8 cellular contexts compared by ENCODE assay signal in the genomic region with DNA sequence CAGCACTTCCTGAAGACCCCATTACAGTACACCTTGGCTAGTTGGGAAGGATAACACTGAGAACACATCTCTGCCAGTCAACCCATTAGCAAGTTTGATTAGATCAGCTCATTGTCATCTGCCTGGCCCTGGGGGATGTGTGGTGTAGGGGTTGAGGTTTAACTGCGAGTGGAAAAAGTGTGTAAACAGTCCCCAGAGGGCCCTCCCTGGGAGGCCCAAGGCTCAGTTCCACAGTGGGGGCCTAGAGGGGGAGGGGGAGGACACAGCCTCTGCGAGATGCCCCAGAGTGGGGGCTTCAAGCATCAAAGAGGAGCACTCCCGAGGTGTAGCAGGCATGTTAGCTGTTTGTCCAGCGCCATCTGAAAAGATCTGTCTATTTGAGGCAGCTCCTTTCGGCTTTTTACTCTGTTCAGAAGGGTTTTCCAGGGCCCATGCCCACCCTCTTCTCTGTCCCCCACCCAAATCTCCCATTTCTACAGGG. TPM values are rescaled to one million over a fixed set of nuclear protein-coding genes. Genes with fewer than 3 reads are reported as not detected.
DNase-seq lines count a peak whose midpoint lies in the region; ATAC-seq, FAIRE-seq and TF ChIP-seq lines count a peak whose summit lies in the region.

No MANE protein-coding gene starts in this region.

- no peak for FAIRE-seq in HTR-8/SVneo (lab: Jason Lieb, UNC)

- no peaks in the 10 kb centered on the region for H3K9me3 ChIP-seq in mucosa of descending colon

- ATAC-seq in HG03442 (IDR thresholded peaks at IDR 0.05; ENCODE audit: unreplicated experiment) (peak; percentile 40), mucosa of descending colon (peak; percentile 39), GM19023 (IDR thresholded peaks at IDR 0.05; ENCODE audit: unreplicated experiment) (no peak)

- peaks cover 38% of the 10 kb centered on the region for H3K4me1 ChIP-seq in mucosa of descending colon (ENCODE audit: low read depth)

- TF ChIP-seq CTCF in GM12865 (IDR thresholded peaks at IDR 0.05; ENCODE audit: insufficient read depth, low read depth, low read length, missing control alignments) (no peak), mucosa of descending colon (IDR thresholded peaks at IDR 0.05) (no peak)

- DNase-seq in GM12865 (ENCODE audit: low read depth) (peak; percentile 46), activated T-cell treated with anti-CD3 and anti-CD28 coated beads for 1 hour (ENCODE audit: low read depth) (peak; percentile 48), mucosa of descending colon (peak; percentile 42 to 71 (median 55)), Ammon's horn (ENCODE audit: low spot score) (no peak), HTR-8/SVneo (ENCODE audit: insufficient read length, low spot score) (no peak), SHP77 (lab: John Stamatoyannopoulos, UW) (no peak)

- H3K4me3 ChIP-seq in GM12865 (ENCODE audit: low read depth, low read length), result peak overlapping the region; percentile 48
- no peak overlapping the region for H3K4me3 ChIP-seq in mucosa of descending colon

- H3K36me3 ChIP-seq in mucosa of descending colon (ENCODE audit: low read depth), result no peaks in the 10 kb centered on the region

- intact Hi-C loops in mucosa of descending colon (cut with DNase I, micrococcal nuclease), result no loop called here

RNA-seq across cellular contexts. Expression of gene LPAR5, which starts 0.3 kb away (rescaled TPM):
- total RNA-seq in mucosa of descending colon, result 10 to 100 TPM; 12.0 to 30.5 (median 22.7) TPM

RNA-seq across cellular contexts. Expression of gene ACRBP, which starts 11.8 kb away (rescaled TPM):
- 1 to 10 TPM; 1.4 to 3.0 (median 2.2) TPM for total RNA-seq in mucosa of descending colon

RNA-seq across cellular contexts. Expression of gene ING4, which starts 27.5 kb away (rescaled TPM):
- total RNA-seq in mucosa of descending colon, result 10 to 100 TPM; 28.9 to 46.9 (median 45.9) TPM

RNA-seq across cellular contexts. Expression of gene CHD4, which starts 28.2 kb away (rescaled TPM):
- 100 to 1,000 TPM; 127 to 243 (median 149) TPM for total RNA-seq in mucosa of descending colon

RNA-seq across cellular contexts. Expression of gene ZNF384, which starts 53.8 kb away (rescaled TPM):
- total RNA-seq in mucosa of descending colon, result 10 to 100 TPM; 54.5 to 67.8 (median 64.3) TPM

Comparison
In these comparisons a context has a peak if more than half of its experiments do, and no peak if none do; other contexts are left out.
1. DNase-seq: peak in GM12865 (single experiment), activated T-cell treated with anti-CD3 and anti-CD28 coated beads for 1 hour (single experiment) and mucosa of descending colon (3 of 3); none in Ammon's horn (single experiment), HTR-8/SVneo (single experiment) and SHP77 (0 of 2).